Comparison of ENCODE assay signal across 21 cellular contexts in the genomic region with DNA sequence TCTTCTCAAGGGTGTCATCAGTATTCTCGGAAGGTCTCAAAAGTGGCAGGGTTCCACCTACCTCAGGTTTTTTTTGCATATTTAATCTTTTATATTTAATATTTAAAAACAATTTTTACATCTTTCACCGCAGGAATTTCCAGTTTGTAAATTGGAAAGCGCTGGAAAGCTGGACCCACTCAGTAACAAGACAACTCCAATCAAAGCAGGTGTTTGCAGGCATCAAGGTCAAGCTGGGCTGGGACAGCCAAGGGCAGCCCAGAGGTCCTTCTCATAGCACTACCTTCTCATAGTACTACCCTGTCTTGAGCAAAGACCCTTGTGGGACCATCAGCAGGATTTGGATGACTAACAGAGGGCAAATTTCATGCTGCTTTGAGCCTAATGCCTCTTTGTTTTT.
DNase-seq lines count a peak whose midpoint lies in the region; ATAC-seq and TF ChIP-seq lines count a peak whose summit lies in the region.
"Had no signal": no experiment of that assay in that cellular context is flagged by ENCODE, and none has a peak within 500 bp of the region (broad histone marks: within the 10 kb centered on the region; RNA-seq: fewer than 3 reads in every experiment).

No MANE protein-coding gene starts in this region.

- H3K4me3 Mint-ChIP-seq in activated T-cell treated with anti-CD3 and anti-CD28 coated beads, Interleukin-2, amount 50 U/mL, for 4 hours: peak overlapping the region; percentile 33
- peak overlapping the region; percentile 27 to 64 for H3K4me3 Mint-ChIP-seq in activated T-cell treated with anti-CD3 and anti-CD28 coated beads, Interleukin-2, amount 50 U/mL, for 72 hours
- no peak overlapping the region for H3K4me3 Mint-ChIP-seq in memory B cell

- H3K9ac ChIP-seq in MM.1S (ENCODE audit: low read length): no peak overlapping the region
- H3K9ac ChIP-seq: BLaER1 treated with 17β-estradiol and CSF1 and Interleukin-3, amounts not matched to agents 10 nM and 100 nM; SK-N-SH had no signal

- H3K27ac Mint-ChIP-seq in activated T-cell treated with anti-CD3 and anti-CD28 coated beads, Interleukin-2, amount 50 U/mL, for 72 hours: peak overlapping the region; percentile 98
- peak overlapping the region; percentile 17 for H3K27ac Mint-ChIP-seq in memory B cell

- H3K4me1 Mint-ChIP-seq in activated T-cell treated with anti-CD3 and anti-CD28 coated beads, Interleukin-2, amount 50 U/mL, for 4 hours (ENCODE audit: low read depth): peaks cover 28% of the 10 kb centered on the region
- H3K4me1 Mint-ChIP-seq in activated T-cell treated with anti-CD3 and anti-CD28 coated beads, Interleukin-2, amount 50 U/mL, for 72 hours (ENCODE audit: low read depth): peaks cover 29% of the 10 kb centered on the region
- peaks cover 16% of the 10 kb centered on the region for H3K4me1 Mint-ChIP-seq in memory B cell

- H3K4me2 ChIP-seq in MM.1S (ENCODE audit: low read depth, low read length): no peak overlapping the region
- H3K4me2 ChIP-seq: SK-N-SH had no signal

- peaks cover 4% of the 10 kb centered on the region for H3K36me3 Mint-ChIP-seq in activated T-cell treated with anti-CD3 and anti-CD28 coated beads, Interleukin-2, amount 50 U/mL, for 4 hours (ENCODE audit: insufficient read depth)
- H3K36me3 Mint-ChIP-seq in activated T-cell treated with anti-CD3 and anti-CD28 coated beads, Interleukin-2, amount 50 U/mL, for 72 hours (ENCODE audit: insufficient read depth in 2 of 2): peaks cover 34 to 54% of the 10 kb centered on the region in 2 donors
- peaks cover 7% of the 10 kb centered on the region for H3K36me3 Mint-ChIP-seq in memory B cell

- no peaks in the 10 kb centered on the region for H3K9me3 ChIP-seq in MM.1S (replicated peaks; ENCODE audit: insufficient read depth, low read length)
- H3K9me3 ChIP-seq: prostate gland, testis had no signal

- no peak overlapping the region for H3K4me3 ChIP-seq in MM.1S (ENCODE audit: low read length)
- H3K4me3 ChIP-seq: BLaER1 treated with 17β-estradiol and CSF1 and Interleukin-3, amounts not matched to agents 10 nM and 100 nM; left lung; prostate gland; testis had no signal

- H3K27ac ChIP-seq in MM.1S (ENCODE audit: low read length): peak overlapping the region; percentile 44; the same call in 1 of the 2 replicates
- H3K27ac ChIP-seq: left lung, prostate gland, testis had no signal

- no peaks in the 10 kb centered on the region for H3K27me3 Mint-ChIP-seq in activated T-cell treated with anti-CD3 and anti-CD28 coated beads, Interleukin-2, amount 50 U/mL, for 4 hours (ENCODE audit: low read depth)
- no peaks in the 10 kb centered on the region for H3K27me3 Mint-ChIP-seq in activated T-cell treated with anti-CD3 and anti-CD28 coated beads, Interleukin-2, amount 50 U/mL, for 72 hours (ENCODE audit: low read depth)
- no peaks in the 10 kb centered on the region for H3K27me3 Mint-ChIP-seq in memory B cell

- H2AFZ ChIP-seq in MM.1S (ENCODE audit: low read length): no peak overlapping the region

- H3K4me1 ChIP-seq in MM.1S (ENCODE audit: low read length): peaks cover 24% of the 10 kb centered on the region
- H3K4me1 ChIP-seq: prostate gland, testis had no signal

- H4K20me1 ChIP-seq in MM.1S (ENCODE audit: insufficient read depth, low read length): no peaks in the 10 kb centered on the region
- H4K20me1 ChIP-seq: BLaER1 treated with 17β-estradiol and CSF1 and Interleukin-3, amounts not matched to agents 10 nM and 100 nM had no signal

- peaks cover 30% of the 10 kb centered on the region for H3K9me3 Mint-ChIP-seq in activated T-cell treated with anti-CD3 and anti-CD28 coated beads, Interleukin-2, amount 50 U/mL, for 4 hours
- peaks cover 18 to 30% of the 10 kb centered on the region in 2 donors for H3K9me3 Mint-ChIP-seq in activated T-cell treated with anti-CD3 and anti-CD28 coated beads, Interleukin-2, amount 50 U/mL, for 72 hours
- H3K9me3 Mint-ChIP-seq in memory B cell: peaks cover 12% of the 10 kb centered on the region

- no peaks in the 10 kb centered on the region for H3K79me2 ChIP-seq in MM.1S (ENCODE audit: low read length)

- no peak for TF ChIP-seq CTCF in MM.1S (IDR thresholded peaks at IDR 0.05; ENCODE audit: low read length)

- no peak for DNase-seq in activated T-cell treated with anti-CD3 and anti-CD28 coated beads, Interleukin-2, amount 50 U/mL, for 4 hours
- no peak for DNase-seq in activated T-cell treated with anti-CD3 and anti-CD28 coated beads for 4 hours
- DNase-seq in MM.1S: no peak
- peak; percentile 8 to 29 for DNase-seq in activated T-cell treated with anti-CD3 and anti-CD28 coated beads, Interleukin-2, amount 50 U/mL, for 72 hours
- DNase-seq in memory B cell (ENCODE audit: low spot score in 2 of 2): no peak
- no peak for DNase-seq in NCI-H2196 (lab: John Stamatoyannopoulos, UW; ENCODE audit: unreplicated experiment)
- DNase-seq: activated effector memory CD4-positive, alpha-beta T cell treated with Interleukin-2 at 50 U/mL for 16 hours; amygdala; KG1; NCI-H1436 treated with DMSO at 0.1 percent for 48 hours; NCI-H2107; SK-N-SH; stimulated activated naive CD4-positive, alpha-beta T cell; T-helper 9 cell; testis had no signal

- H3F3A ChIP-seq in MM.1S (ENCODE audit: insufficient read depth, low read length): peaks cover 5% of the 10 kb centered on the region; the same call in 1 of the 2 replicates

- no peak for ATAC-seq in activated T-cell treated with anti-CD3 and anti-CD28 coated beads, Interleukin-2, amount 50 U/mL, for 4 hours
- ATAC-seq in activated T-cell treated with anti-CD3 and anti-CD28 coated beads, Interleukin-2, amount 50 U/mL, for 72 hours (replicated peaks in 1 of 2): no peak
- ATAC-seq in memory B cell (ENCODE audit: low read depth) (no peak), GM21576 (IDR thresholded peaks at IDR 0.05; ENCODE audit: unreplicated experiment) (no peak), HG02970 (IDR thresholded peaks at IDR 0.05; ENCODE audit: low FRiP score, unreplicated experiment) (no peak)
- ATAC-seq: sciatic nerve had no signal

- no peaks in the 10 kb centered on the region for H3K36me3 ChIP-seq in MM.1S (replicated peaks; ENCODE audit: insufficient read depth, low read length)
- H3K36me3 ChIP-seq: BLaER1 treated with 17β-estradiol and CSF1 and Interleukin-3, amounts not matched to agents 10 nM and 100 nM; left lung; prostate gland had no signal

- H3K27me3 ChIP-seq in MM.1S (replicated peaks; ENCODE audit: insufficient read depth, low read length): no peaks in the 10 kb centered on the region
- H3K27me3 ChIP-seq: BLaER1 treated with 17β-estradiol and CSF1 and Interleukin-3, amounts not matched to agents 10 nM and 100 nM; left lung; testis had no signal

- no peaks in the 10 kb centered on the region for H3K9me2 ChIP-seq in MM.1S (replicated peaks; ENCODE audit: insufficient read depth, low read length)
- H3K9me2 ChIP-seq: SK-N-SH had no signal

Comparison
In these comparisons a context has a peak if more than half of its experiments do, and no peak if none do; other contexts are left out.
1. DNase-seq: peak in activated T-cell treated with anti-CD3 and anti-CD28 coated beads, Interleukin-2, amount 50 U/mL, for 72 hours (2 of 2); none in activated T-cell treated with anti-CD3 and anti-CD28 coated beads, Interleukin-2, amount 50 U/mL, for 4 hours (single experiment), activated T-cell treated with anti-CD3 and anti-CD28 coated beads for 4 hours (single experiment), MM.1S (single experiment), memory B cell (0 of 2) and NCI-H2196 (single experiment).